ENCODE assay signal across 9 cellular contexts in the genomic region with DNA sequence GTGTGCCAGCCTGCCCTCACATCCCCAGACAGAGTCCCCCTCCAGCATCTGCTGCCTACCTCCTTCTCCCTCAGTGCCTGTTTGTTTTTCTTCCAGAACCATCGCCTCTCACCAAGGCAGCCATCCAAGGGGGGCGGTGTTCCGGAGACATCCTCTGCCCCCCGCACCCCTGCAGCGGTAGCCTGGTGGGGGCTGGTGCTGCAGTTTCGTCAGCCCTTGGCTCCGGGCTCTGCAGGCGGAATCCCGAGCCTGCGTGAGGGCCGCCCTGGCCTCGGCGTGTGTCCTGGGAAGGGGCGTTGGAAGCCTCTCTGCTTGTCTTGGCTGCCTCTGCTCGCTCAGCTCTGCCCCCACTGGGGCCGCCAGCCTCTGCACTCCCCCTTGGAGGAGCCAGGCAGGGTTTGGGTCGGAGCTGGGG.
A peak's percentile ranks its signal among the peaks of the same experiment; 100 is the strongest.
DNase-seq lines count a peak whose midpoint lies in the region; ATAC-seq and TF ChIP-seq lines count a peak whose summit lies in the region.
"Had no signal": no experiment of that assay in that cellular context is flagged by ENCODE, and none has a peak within 500 bp of the region (broad histone marks: within the 10 kb centered on the region; RNA-seq: fewer than 3 reads in every experiment).

No MANE protein-coding gene starts in this region.

- no peaks in the 10 kb centered on the region for H3K27me3 ChIP-seq in HUES6 (ENCODE audit: control insufficient read depth, insufficient read depth, low read length)
- peaks cover 10% of the 10 kb centered on the region for H3K27me3 ChIP-seq in kidney epithelial cell (ENCODE audit: control insufficient read depth, insufficient read depth, low read length)

- H3K27me3 Mint-ChIP-seq in chondrocyte (ENCODE audit: low read depth): no peaks in the 10 kb centered on the region
- no peaks in the 10 kb centered on the region for H3K27me3 Mint-ChIP-seq in type B pancreatic cell

- H3K4me3 ChIP-seq in HUES6 (ENCODE audit: low read depth, low read length) (no peak overlapping the region), kidney epithelial cell (ENCODE audit: low read depth, low read length) (no peak overlapping the region)

- peak overlapping the region; percentile 12; the same call in 1 of the 2 replicates for H3K27ac ChIP-seq in HUES6 (ENCODE audit: low read depth, low read length)

- DNase-seq in chondrocyte (ENCODE audit: low spot score) (no peak), kidney epithelial cell (ENCODE audit: low read depth) (no peak), type B pancreatic cell (ENCODE audit: extremely low spot score, unreplicated experiment) (no peak), NCI-H1105 treated with DMSO at 0.1 percent for 48 hours (lab: John Stamatoyannopoulos, UW) (no peak), RPMI8226 (no peak)
- DNase-seq: foreskin melanocyte had no signal

- ATAC-seq in HG02970 (IDR thresholded peaks at IDR 0.05; ENCODE audit: low FRiP score, unreplicated experiment): no peak
- no peak for ATAC-seq in HG02938 (IDR thresholded peaks at IDR 0.05; ENCODE audit: unreplicated experiment)

- H3K4me1 ChIP-seq in HUES6 (ENCODE audit: control insufficient read depth, insufficient read depth, low read length): peaks cover 52% of the 10 kb centered on the region

- H3K9ac ChIP-seq in HUES6 (ENCODE audit: low read length): peak overlapping the region; percentile 31

- peak; percentile 67 for TF ChIP-seq CTCF in chondrocyte (IDR thresholded peaks at IDR 0.05)
- TF ChIP-seq CTCF in kidney epithelial cell (IDR thresholded peaks at IDR 0.05; ENCODE audit: insufficient read depth, low read length, poor library complexity, severe bottlenecking): peak; percentile 3
- peak; percentile 37 for TF ChIP-seq CTCF in type B pancreatic cell (conservative IDR thresholded peaks at IDR 0.05)

- H3K4me3 Mint-ChIP-seq in chondrocyte (ENCODE audit: unreplicated experiment) (no peak overlapping the region), type B pancreatic cell (no peak overlapping the region)

- H3K9me3 ChIP-seq in HUES6 (ENCODE audit: control insufficient read depth, insufficient read depth, low read depth, low read length): no peaks in the 10 kb centered on the region

- no peaks in the 10 kb centered on the region for H3K9me3 Mint-ChIP-seq in chondrocyte (ENCODE audit: low read depth)
- H3K9me3 Mint-ChIP-seq in type B pancreatic cell: no peaks in the 10 kb centered on the region

- H3K27ac Mint-ChIP-seq in chondrocyte (ENCODE audit: unreplicated experiment): peak overlapping the region; percentile 41
- no peak overlapping the region for H3K27ac Mint-ChIP-seq in type B pancreatic cell

- no peaks in the 10 kb centered on the region for H3K36me3 Mint-ChIP-seq in chondrocyte (ENCODE audit: low read depth)
- H3K36me3 Mint-ChIP-seq in type B pancreatic cell: no peaks in the 10 kb centered on the region

- H3K4me1 Mint-ChIP-seq in chondrocyte (ENCODE audit: low read depth) (peaks cover 40% of the 10 kb centered on the region), type B pancreatic cell (ENCODE audit: unreplicated experiment) (peaks cover 27% of the 10 kb centered on the region)

- H3K36me3 ChIP-seq in HUES6 (ENCODE audit: control insufficient read depth, insufficient read depth, low read length) (no peaks in the 10 kb centered on the region), kidney epithelial cell (ENCODE audit: control insufficient read depth, insufficient read depth, low read length) (no peaks in the 10 kb centered on the region)

Comparison
In these comparisons a context has a peak if more than half of its experiments do, and no peak if none do; other contexts are left out.
1. CTCF ChIP-seq: peak in every context shown above with its lines; median percentile 67 in chondrocyte; 37 in type B pancreatic cell; 3 in kidney epithelial cell.